In genomic region chr6:8114956-8115355, GRCh38 we compare ENCODE assay signal across 10 cellular contexts.
"Had no signal": no experiment of that assay in that cellular context is flagged by ENCODE, and none has a peak within 500 bp of the region (broad histone marks: within the 10 kb centered on the region; RNA-seq: fewer than 3 reads in every experiment).

No MANE protein-coding gene starts in this region.

- H3K27ac Mint-ChIP-seq: GM23338, H9, HFFc6 had no signal

- FAIRE-seq: H1, H54 had no signal

- H3K4me1 ChIP-seq: HAP-1 had no signal

- H3K9me3 ChIP-seq: HAP-1 had no signal

- ATAC-seq: GM23338, HCT116 had no signal

- H3K9me3 Mint-ChIP-seq: GM23338, H9, HFFc6 had no signal

- H2AFZ ChIP-seq: GM23248, GM23338 had no signal

- H3K4me3 ChIP-seq: GM23248, GM23338, HAP-1 had no signal

- DNase-seq: GM23248, H7, H9, HCEC 1CT, HFFc6 had no signal

- H3K4me2 ChIP-seq: GM23338 had no signal

- H3K9ac ChIP-seq: GM23248 had no signal

- H3K4me3 Mint-ChIP-seq: GM23338, H9, HFFc6 had no signal

- H3K36me3 ChIP-seq: HAP-1 had no signal

- H3K4me1 Mint-ChIP-seq: GM23338, H9 had no signal

- H3K27ac ChIP-seq: GM23248 had no signal
